In genomic region chr6:133206942-133207341, GRCh38 we compare ENCODE assay signal across 1 cellular context.
TF ChIP-seq lines count a peak whose summit lies in the region.

No MANE protein-coding gene starts in this region.

TF ChIP-seq in GM23338, 12 proteins besides CTCF, POLR2A, EP300 and RAD21 (continued from another document):
- TF ChIP-seq EZH2 (IDR thresholded peaks at IDR 0.05; ENCODE audit: low read depth, unreplicated experiment), result no peak
